In the genomic region with DNA sequence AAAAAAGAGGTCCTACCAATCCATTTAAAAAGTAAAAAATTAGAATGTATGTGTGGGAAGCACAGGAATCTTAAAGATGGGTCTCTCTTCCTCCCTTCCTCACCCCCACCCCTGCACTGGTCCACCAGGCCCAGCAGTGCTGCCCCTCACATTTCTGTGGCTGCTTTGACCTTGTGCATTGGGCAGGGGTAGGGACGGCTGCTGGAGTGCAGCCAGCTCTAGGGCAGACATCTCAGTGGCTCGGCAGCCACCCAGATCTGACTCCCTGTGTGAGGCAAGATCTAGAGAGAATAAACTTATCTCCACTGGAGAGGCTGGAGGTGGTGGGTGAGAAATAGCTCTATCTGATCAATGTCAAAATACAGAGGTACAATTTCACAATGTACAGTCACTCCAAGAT, we compare ENCODE assay signal across 38 cellular contexts. TPM values are rescaled to one million over a fixed set of nuclear protein-coding genes. Genes with fewer than 3 reads are reported as not detected.
"Had no signal": no experiment of that assay in that cellular context is flagged by ENCODE, and none has a peak within 500 bp of the region (broad histone marks: within the 10 kb centered on the region; RNA-seq: fewer than 3 reads in every experiment).

No MANE protein-coding gene starts in this region.

- H3K27ac ChIP-seq: body of pancreas, Peyer's patch, WERI-Rb-1 had no signal

- DNase-seq: activated CD4-positive, alpha-beta T cell treated with anti-CD3 and anti-CD28 coated beads for 1 hour; activated CD4-positive, alpha-beta T cell treated with anti-CD3 and anti-CD28 coated beads, Interleukin-2, amount 10 ng/mL, durations not matched to agents 24 days and 14 days; activated CD4-positive, alpha-beta T cell treated with anti-CD3 and anti-CD28 coated beads, Interleukin-2, amount 50 U/mL, for 4 hours; activated CD4-positive, CD25-positive, alpha-beta regulatory T cell; activated CD8-positive, alpha-beta T cell treated with anti-CD3 and anti-CD28 coated beads for 36 hours; activated effector memory CD4-positive, alpha-beta T cell treated with anti-CD3 and anti-CD28 coated beads, Interleukin-2, amount 50 U/mL, for 16 hours; activated naive CD4-positive, alpha-beta T cell; activated naive CD4-positive, alpha-beta T cell treated with anti-CD3 and anti-CD28 coated beads, Interleukin-2, amount 50 U/mL, for 16 hours; activated naive CD8-positive, alpha-beta T cell treated with anti-CD3 and anti-CD28 coated beads, Interleukin-2, amount 10 ng/mL, durations not matched to agents 7 days and 5 days; activated T-cell treated with anti-CD3 and anti-CD28 coated beads, Interleukin-2, amount 50 U/mL, for 1 hour; activated T-cell treated with anti-CD3 and anti-CD28 coated beads, Interleukin-2, amount 50 U/mL, for 72 hours; amygdala; body of pancreas; NCI-H1092 treated with DMSO at 0.1 percent for 48 hours; NCI-H1417; NCI-H146; NCI-H187; NCI-H2029 treated with DMSO at 0.1 percent for 48 hours; NCI-H2107; NCI-H2171; NCI-H510A; NCI-H526; NCI-H748 treated with DMSO at 0.1 percent for 48 hours; NK-92 treated with Interleukin-12 subunit alpha and Interleukin-12 subunit beta, amount 100 ng/mL, for 24 hours; PC-3; Peyer's patch; RPMI8226; SW 1271; T-helper 1 cell; T-helper 2 cell; T-helper 9 cell; WERI-Rb-1 had no signal

- H3K4me1 ChIP-seq: body of pancreas, Peyer's patch had no signal

- H3K27me3 ChIP-seq: body of pancreas, breast epithelium, Peyer's patch had no signal

- ATAC-seq: activated CD8-positive, alpha-beta T cell treated with anti-CD3 and anti-CD28 coated beads for 36 hours; activated T-cell treated with anti-CD3 and anti-CD28 coated beads, Interleukin-2, amount 50 U/mL, for 72 hours; activated T-helper 17 cell treated with anti-CD3 and anti-CD28 coated beads, Interleukin-2, amount 50 U/mL, for 72 hours; body of pancreas; K562; PC-3 had no signal

- H3K36me3 ChIP-seq: breast epithelium, Peyer's patch, WERI-Rb-1 had no signal

- H3K9me3 ChIP-seq: body of pancreas, breast epithelium, Peyer's patch had no signal

- H3K4me3 ChIP-seq: body of pancreas, breast epithelium, K562, Peyer's patch had no signal

RNA-seq across cellular contexts. Expression of a gene that starts 6.7 kb away (rescaled TPM):
- total RNA-seq: activated CD4-positive, alpha-beta T cell treated with anti-CD3 and anti-CD28 coated beads, Interleukin-2, amount 10 ng/mL, durations not matched to agents 24 days and 14 days; activated CD8-positive, alpha-beta memory T cell treated with anti-CD3 and anti-CD28 coated beads for 36 hours; activated CD8-positive, alpha-beta T cell treated with anti-CD3 and anti-CD28 coated beads for 36 hours; activated naive CD8-positive, alpha-beta T cell treated with anti-CD3 and anti-CD28 coated beads, Interleukin-2, amount 10 ng/mL, durations not matched to agents 7 days and 5 days; activated T-cell treated with anti-CD3 and anti-CD28 coated beads, Interleukin-2, amount 50 U/mL, for 72 hours; activated T-helper 17 cell treated with anti-CD3 and anti-CD28 coated beads, Interleukin-2, amount 50 U/mL, for 72 hours; astrocyte; K562; PC-3 had no signal
- polyA plus RNA-seq: K562 had no signal

RNA-seq across cellular contexts. Expression of a gene that starts 13.9 kb away (rescaled TPM):
- total RNA-seq: activated CD4-positive, alpha-beta T cell treated with anti-CD3 and anti-CD28 coated beads, Interleukin-2, amount 10 ng/mL, durations not matched to agents 24 days and 14 days; activated CD8-positive, alpha-beta memory T cell treated with anti-CD3 and anti-CD28 coated beads for 36 hours; activated CD8-positive, alpha-beta T cell treated with anti-CD3 and anti-CD28 coated beads for 36 hours; activated naive CD8-positive, alpha-beta T cell treated with anti-CD3 and anti-CD28 coated beads, Interleukin-2, amount 10 ng/mL, durations not matched to agents 7 days and 5 days; activated T-cell treated with anti-CD3 and anti-CD28 coated beads, Interleukin-2, amount 50 U/mL, for 72 hours; activated T-helper 17 cell treated with anti-CD3 and anti-CD28 coated beads, Interleukin-2, amount 50 U/mL, for 72 hours; body of pancreas; M059J; PC-3; Peyer's patch had no signal
